ENCODE assay signal across 30 cellular contexts in genomic region chr7:93315896-93316295, GRCh38.
DNase-seq lines count a peak whose midpoint lies in the region; ATAC-seq and TF ChIP-seq lines count a peak whose summit lies in the region.
"Had no signal": no experiment of that assay in that cellular context is flagged by ENCODE, and none has a peak within 500 bp of the region (broad histone marks: within the 10 kb centered on the region; RNA-seq: fewer than 3 reads in every experiment).

No MANE protein-coding gene starts in this region.

- H2AK5ac ChIP-seq in mesenchymal stem cell (ENCODE audit: low read length, severe bottlenecking), result no peak overlapping the region

- H3K36me3 ChIP-seq in mesenchymal stem cell (ENCODE audit: control insufficient read depth in 1 of 2, insufficient read depth in 2 of 2, low read depth in 1 of 2, low read length in 2 of 2) (peaks cover 0 to 34% of the 10 kb centered on the region in 2 experiments), tibial nerve (peaks cover 0 to 67% (median 2%) of the 10 kb centered on the region in 3 donors)

- H3K27ac ChIP-seq in mesenchymal stem cell (ENCODE audit: low read length, poor library complexity, severe bottlenecking), result no peak overlapping the region
- H3K27ac ChIP-seq in tibial nerve, result no peak overlapping the region
- H3K27ac ChIP-seq: esophagus squamous epithelium, left ventricle myocardium inferior, SK-N-MC, testis, vagina had no signal

- H2BK12ac ChIP-seq in mesenchymal stem cell (ENCODE audit: low read length in 2 of 2), result no peak overlapping the region

- ATAC-seq in activated CD4-positive, CD25-positive, alpha-beta regulatory T cell treated with anti-CD3 and anti-CD28 coated beads, Interleukin-2, amount 50 U/mL, for 24 hours, result peak; percentile 13 to 45
- peak; percentile 56 for ATAC-seq in activated T-helper 17 cell treated with anti-CD3 and anti-CD28 coated beads, Interleukin-2, amount 50 U/mL, for 72 hours (replicated peaks)
- ATAC-seq in GM21423 (IDR thresholded peaks at IDR 0.05; ENCODE audit: unreplicated experiment), result no peak
- ATAC-seq: sciatic nerve; stimulated activated naive CD8-positive, alpha-beta T cell treated with anti-CD3 and anti-CD28 coated beads, Interleukin-15, Interleukin-2, amounts not matched to agents 100 U/mL and 50 U/mL, for 24 hours; T-helper 17 cell had no signal

- no peak overlapping the region for H2BK5ac ChIP-seq in mesenchymal stem cell (ENCODE audit: low read depth, low read length, poor library complexity, severe bottlenecking)

- H3K9ac ChIP-seq in mesenchymal stem cell (ENCODE audit: low read length), result no peak overlapping the region

- TF ChIP-seq POLR2A in tibial nerve (IDR thresholded peaks at IDR 0.05), result no peak

- no peak overlapping the region for H2BK15ac ChIP-seq in mesenchymal stem cell (ENCODE audit: low read depth, poor library complexity, severe bottlenecking)

- TF ChIP-seq EP300 in tibial nerve (IDR thresholded peaks at IDR 0.05), result no peak

- H3K4ac ChIP-seq in mesenchymal stem cell (ENCODE audit: low read depth in 1 of 2, low read length in 2 of 2), result no peak overlapping the region

- H3K4me1 ChIP-seq in mesenchymal stem cell (ENCODE audit: control insufficient read depth, insufficient read depth, low read depth, low read length) (no peaks in the 10 kb centered on the region), tibial nerve (no peaks in the 10 kb centered on the region)
- H3K4me1 ChIP-seq: esophagus squamous epithelium, left ventricle myocardium inferior, testis, vagina had no signal

- H3K27me3 ChIP-seq in mesenchymal stem cell (ENCODE audit: control insufficient read depth in 1 of 2, insufficient read depth in 1 of 2, low read length in 2 of 2) (no peaks in the 10 kb centered on the region), tibial nerve (no peaks in the 10 kb centered on the region)
- H3K27me3 ChIP-seq: esophagus squamous epithelium, testis, vagina had no signal

- H3K23ac ChIP-seq in mesenchymal stem cell (ENCODE audit: low read length in 2 of 2), result peak overlapping the region in 1 of 2 experiments; percentile 77

- H3K4me1 Mint-ChIP-seq in activated T-helper 17 cell treated with anti-CD3 and anti-CD28 coated beads, Interleukin-2, amount 50 U/mL, for 72 hours, result peaks cover 11% of the 10 kb centered on the region
- peaks cover 17% of the 10 kb centered on the region for H3K4me1 Mint-ChIP-seq in chondrocyte (ENCODE audit: low read depth)
- H3K4me1 Mint-ChIP-seq: B cell had no signal

- H4K91ac ChIP-seq in mesenchymal stem cell (ENCODE audit: low read length), result no peak overlapping the region

- TF ChIP-seq CTCF in chondrocyte (IDR thresholded peaks at IDR 0.05) (no peak), tibial nerve (IDR thresholded peaks at IDR 0.05) (no peak)

- no peak overlapping the region for H3K4me2 ChIP-seq in mesenchymal stem cell (ENCODE audit: low read length, poor library complexity, severe bottlenecking)

- H3K27ac Mint-ChIP-seq in activated T-helper 17 cell treated with anti-CD3 and anti-CD28 coated beads, Interleukin-2, amount 50 U/mL, for 72 hours, result peak overlapping the region; percentile 15
- H3K27ac Mint-ChIP-seq in chondrocyte (ENCODE audit: unreplicated experiment), result no peak overlapping the region
- H3K27ac Mint-ChIP-seq: B cell; dendritic cell treated with granulocyte-macrophage colony-stimulating factor and Interleukin-4, amounts not matched to agents 40 ng/mL and 50 ng/mL, for 4 days; T-helper 17 cell had no signal

- peak overlapping the region in 1 of 2 experiments; percentile 71 for H3K14ac ChIP-seq in mesenchymal stem cell (ENCODE audit: low read length in 2 of 2)

- H3K4me3 Mint-ChIP-seq in activated T-helper 17 cell treated with anti-CD3 and anti-CD28 coated beads, Interleukin-2, amount 50 U/mL, for 72 hours, result no peak overlapping the region
- no peak overlapping the region for H3K4me3 Mint-ChIP-seq in chondrocyte (ENCODE audit: unreplicated experiment)
- H3K4me3 Mint-ChIP-seq: B cell; dendritic cell treated with granulocyte-macrophage colony-stimulating factor and Interleukin-4, amounts not matched to agents 40 ng/mL and 50 ng/mL, for 4 days; H9; T-helper 17 cell had no signal

- H2BK120ac ChIP-seq in mesenchymal stem cell (ENCODE audit: low read depth, low read length), result peak overlapping the region; percentile 19

- H3K79me1 ChIP-seq in mesenchymal stem cell (replicated peaks; ENCODE audit: low read length, poor library complexity, severe bottlenecking), result no peaks in the 10 kb centered on the region

- no peak overlapping the region for H4K8ac ChIP-seq in mesenchymal stem cell (ENCODE audit: low read length)

- H3K4me3 ChIP-seq in mesenchymal stem cell (ENCODE audit: insufficient read depth in 1 of 2, low read depth in 1 of 2, low read length in 2 of 2), result no peak overlapping the region
- H3K4me3 ChIP-seq in tibial nerve, result no peak overlapping the region
- H3K4me3 ChIP-seq: esophagus squamous epithelium, left ventricle myocardium inferior, SK-N-MC, testis, vagina had no signal

- peaks cover 52% of the 10 kb centered on the region for H3K36me3 Mint-ChIP-seq in activated T-helper 17 cell treated with anti-CD3 and anti-CD28 coated beads, Interleukin-2, amount 50 U/mL, for 72 hours (ENCODE audit: low read depth)
- peaks cover 5% of the 10 kb centered on the region for H3K36me3 Mint-ChIP-seq in chondrocyte (ENCODE audit: low read depth)

- no peak overlapping the region for H3K18ac ChIP-seq in mesenchymal stem cell (ENCODE audit: low read depth in 1 of 2, low read length in 2 of 2)

- no peak for DNase-seq in activated CD4-positive, CD25-positive, alpha-beta regulatory T cell (lab: John Stamatoyannopoulos, UW)
- DNase-seq in HCEC 1CT (peak; percentile 32), mesenchymal stem cell (no peak), chondrocyte (ENCODE audit: low spot score) (no peak), tibial nerve (ENCODE audit: low spot score in 2 of 2) (no peak)
- DNase-seq: activated CD4-positive, alpha-beta T cell treated with anti-CD3 and anti-CD28 coated beads for 4 hours; activated naive CD4-positive, alpha-beta T cell treated with anti-CD3 and anti-CD28 coated beads, Interleukin-2, amount 50 U/mL, for 16 hours; activated T-cell treated with anti-CD3 and anti-CD28 coated beads, Interleukin-2, amount 50 U/mL, for 48 hours; central memory CD4-positive, alpha-beta T cell; esophagus squamous epithelium; GDM1; H9; KBM-7; left ventricle myocardium inferior; MM.1S; NCI-H1436; NCI-H2081 treated with DMSO at 0.1 percent for 48 hours; NCI-H774; posterior cingulate gyrus; stimulated activated naive CD8-positive, alpha-beta T cell treated with anti-CD3 and anti-CD28 coated beads, Interleukin-15, Interleukin-2, amounts not matched to agents 100 U/mL and 50 U/mL, for 24 hours; T-helper 17 cell; testis had no signal

- H3K9me3 ChIP-seq in mesenchymal stem cell (ENCODE audit: control insufficient read depth, low read length) (no peaks in the 10 kb centered on the region), tibial nerve (no peaks in the 10 kb centered on the region)
- H3K9me3 ChIP-seq: esophagus squamous epithelium, left ventricle myocardium inferior, testis, vagina had no signal

- H3K27me3 Mint-ChIP-seq in activated T-helper 17 cell treated with anti-CD3 and anti-CD28 coated beads, Interleukin-2, amount 50 U/mL, for 72 hours, result no peaks in the 10 kb centered on the region
- H3K27me3 Mint-ChIP-seq in chondrocyte (ENCODE audit: low read depth), result no peaks in the 10 kb centered on the region
- H3K27me3 Mint-ChIP-seq: B cell; dendritic cell treated with granulocyte-macrophage colony-stimulating factor and Interleukin-4, amounts not matched to agents 40 ng/mL and 50 ng/mL, for 4 days; T-helper 17 cell had no signal

- WGBS in mesenchymal stem cell, result 83% methylated on average over 2 of the region's 2 CpGs
- WGBS in tibial nerve, 2 donors, result 93 to 98% methylated on average over 2 of the region's 2 CpGs

- no peak overlapping the region for H2AFZ ChIP-seq in mesenchymal stem cell (ENCODE audit: low read depth, low read length)

- no peaks in the 10 kb centered on the region for H3K9me3 Mint-ChIP-seq in activated T-helper 17 cell treated with anti-CD3 and anti-CD28 coated beads, Interleukin-2, amount 50 U/mL, for 72 hours
- H3K9me3 Mint-ChIP-seq in chondrocyte (ENCODE audit: low read depth), result no peaks in the 10 kb centered on the region
- H3K9me3 Mint-ChIP-seq: H9 had no signal
